ENCODE assay signal across 16 cellular contexts in genomic region chr10:75350791-75351190, GRCh38. TPM values are rescaled to one million over a fixed set of nuclear protein-coding genes. Genes with fewer than 3 reads are reported as not detected.
DNase-seq lines count a peak whose midpoint lies in the region; ATAC-seq and TF ChIP-seq lines count a peak whose summit lies in the region.
"Had no signal": no experiment of that assay in that cellular context is flagged by ENCODE, and none has a peak within 500 bp of the region (broad histone marks: within the 10 kb centered on the region; RNA-seq: fewer than 3 reads in every experiment).

No MANE protein-coding gene starts in this region.

- CTCF ChIA-PET in AG04449 (lab: Yijun Ruan, JAX): interaction anchor here (0.9 to 1.3 kb wide), 2 partner anchors 45 to 54 kb away, joined by 3 read pairs; no protein-coding TSS in a partner anchor

- H3K4me3 Mint-ChIP-seq in activated naive CD8-positive, alpha-beta T cell treated with anti-CD3 and anti-CD28 coated beads, Interleukin-2, amount 50 U/mL, for 24 hours: no peak overlapping the region
- no peak overlapping the region for H3K4me3 Mint-ChIP-seq in activated naive CD8-positive, alpha-beta T cell treated with anti-CD3 and anti-CD28 coated beads for 36 hours
- H3K4me3 Mint-ChIP-seq: brain had no signal

- no peak overlapping the region for H3K27ac Mint-ChIP-seq in activated naive CD8-positive, alpha-beta T cell treated with anti-CD3 and anti-CD28 coated beads, Interleukin-2, amount 50 U/mL, for 24 hours
- no peak overlapping the region for H3K27ac Mint-ChIP-seq in activated naive CD8-positive, alpha-beta T cell treated with anti-CD3 and anti-CD28 coated beads for 36 hours
- H3K27ac Mint-ChIP-seq: brain had no signal

- no peak for ATAC-seq in activated naive CD8-positive, alpha-beta T cell treated with anti-CD3 and anti-CD28 coated beads, Interleukin-2, amount 50 U/mL, for 24 hours
- ATAC-seq in HG03097 (IDR thresholded peaks at IDR 0.05; ENCODE audit: low FRiP score, unreplicated experiment): no peak

- peak; percentile 23 for DNase-seq in AG04449 (ENCODE audit: low read depth, low spot score)
- DNase-seq in HS-27A (ENCODE audit: low read depth): peak; percentile 38
- DNase-seq in astrocyte of the cerebellum (ENCODE audit: low read depth): peak; percentile 19
- peak; percentile 3 for DNase-seq in glomerular endothelial cell (ENCODE audit: extremely low read depth, low read depth, low spot score)
- DNase-seq in activated CD4-positive, alpha-beta T cell treated with anti-CD3 and anti-CD28 coated beads, Interleukin-2, amount 50 U/mL, for 4 hours: no peak
- DNase-seq in activated naive CD8-positive, alpha-beta T cell treated with anti-CD3 and anti-CD28 coated beads, Interleukin-2, amount 50 U/mL, for 24 hours: no peak
- DNase-seq in activated naive CD8-positive, alpha-beta T cell treated with anti-CD3 and anti-CD28 coated beads for 36 hours: no peak
- DNase-seq: activated CD8-positive, alpha-beta memory T cell treated with anti-CD3 and anti-CD28 coated beads for 24 hours; activated effector memory CD4-positive, alpha-beta T cell treated with Interleukin-2 at 50 U/mL for 16 hours; AML-193; effector CD8-positive, alpha-beta T cell; islet precursor cell; MM.1S had no signal

- no peaks in the 10 kb centered on the region for H3K27me3 Mint-ChIP-seq in activated naive CD8-positive, alpha-beta T cell treated with anti-CD3 and anti-CD28 coated beads, Interleukin-2, amount 50 U/mL, for 24 hours
- peaks cover 3% of the 10 kb centered on the region for H3K27me3 Mint-ChIP-seq in activated naive CD8-positive, alpha-beta T cell treated with anti-CD3 and anti-CD28 coated beads for 36 hours

- no peaks in the 10 kb centered on the region for H3K9me3 Mint-ChIP-seq in activated naive CD8-positive, alpha-beta T cell treated with anti-CD3 and anti-CD28 coated beads, Interleukin-2, amount 50 U/mL, for 24 hours
- no peaks in the 10 kb centered on the region for H3K9me3 Mint-ChIP-seq in activated naive CD8-positive, alpha-beta T cell treated with anti-CD3 and anti-CD28 coated beads for 36 hours

- POLR2A ChIA-PET in AG04449 (lab: Yijun Ruan, JAX): no interaction called here

- in situ Hi-C loops in astrocyte of the cerebellum (cut with HindIII; ENCODE audit: low sequenced_read_pairs): no loop called here

- no peak overlapping the region for H3K4me3 ChIP-seq in AG04449 (ENCODE audit: low read depth, low read length)
- H3K4me3 ChIP-seq in astrocyte of the cerebellum (ENCODE audit: low read depth, low read length): no peak overlapping the region
- H3K4me3 ChIP-seq: SK-N-MC had no signal

- no peaks in the 10 kb centered on the region for H3K36me3 Mint-ChIP-seq in activated naive CD8-positive, alpha-beta T cell treated with anti-CD3 and anti-CD28 coated beads, Interleukin-2, amount 50 U/mL, for 24 hours (ENCODE audit: low read depth)
- no peaks in the 10 kb centered on the region for H3K36me3 Mint-ChIP-seq in activated naive CD8-positive, alpha-beta T cell treated with anti-CD3 and anti-CD28 coated beads for 36 hours
- H3K36me3 Mint-ChIP-seq: brain had no signal

- no peaks in the 10 kb centered on the region for H3K4me1 Mint-ChIP-seq in activated naive CD8-positive, alpha-beta T cell treated with anti-CD3 and anti-CD28 coated beads, Interleukin-2, amount 50 U/mL, for 24 hours
- no peaks in the 10 kb centered on the region for H3K4me1 Mint-ChIP-seq in activated naive CD8-positive, alpha-beta T cell treated with anti-CD3 and anti-CD28 coated beads for 36 hours

- no peak for TF ChIP-seq CTCF in AG04449 (IDR thresholded peaks at IDR 0.05; ENCODE audit: insufficient read depth, low read length, missing control alignments)
- no peak for TF ChIP-seq CTCF in astrocyte of the cerebellum (IDR thresholded peaks at IDR 0.05; ENCODE audit: low read depth, low read length, missing control alignments)

RNA-seq across cellular contexts. Expression of gene ZNF503, which starts 50.8 kb away (rescaled TPM):
- total RNA-seq in glomerular endothelial cell: 12.4 and 14.8 TPM in 2 replicates
- under 1 TPM; 0.33 to 0.42 TPM for total RNA-seq in activated naive CD8-positive, alpha-beta T cell treated with anti-CD3 and anti-CD28 coated beads for 36 hours

Comparison
In these comparisons a context has a peak if more than half of its experiments do, and no peak if none do; other contexts are left out.
1. DNase-seq: peak in AG04449 (single experiment), HS-27A (single experiment), astrocyte of the cerebellum (single experiment) and glomerular endothelial cell (single experiment); none in activated CD4-positive, alpha-beta T cell treated with anti-CD3 and anti-CD28 coated beads, Interleukin-2, amount 50 U/mL, for 4 hours (0 of 2), activated naive CD8-positive, alpha-beta T cell treated with anti-CD3 and anti-CD28 coated beads, Interleukin-2, amount 50 U/mL, for 24 hours (single experiment) and activated naive CD8-positive, alpha-beta T cell treated with anti-CD3 and anti-CD28 coated beads for 36 hours (single experiment).